ENCODE assay signal across 1 cellular context in genomic region chr20:31452575-31452974, GRCh38.
TF ChIP-seq lines count a peak whose summit lies in the region.

No MANE protein-coding gene starts in this region.

TF ChIP-seq in HepG2, 621 proteins besides CTCF, POLR2A, EP300 and RAD21:
- TF ChIP-seq ZNF101 (CRISPR knock-in tag; IDR thresholded peaks at IDR 0.05; ENCODE audit: borderline replicate concordance, low read depth) (no peak), THAP11 (CRISPR knock-in tag; IDR thresholded peaks at IDR 0.05) (no peak), YY1 (IDR thresholded peaks at IDR 0.05; ENCODE audit: insufficient read depth, insufficient replicate concordance, low read depth, low read length) (no peak), ZKSCAN5 (CRISPR knock-in tag; IDR thresholded peaks at IDR 0.05) (no peak), U2AF1 (optimal IDR thresholded peaks at IDR 0.05; ENCODE audit: low read depth, low read length) (no peak), HOXA9 (CRISPR knock-in tag; IDR thresholded peaks at IDR 0.05; ENCODE audit: borderline replicate concordance) (no peak), ZNF362 (CRISPR knock-in tag; IDR thresholded peaks at IDR 0.05; ENCODE audit: borderline replicate concordance) (no peak), FOSL1 (CRISPR knock-in tag; IDR thresholded peaks at IDR 0.05; ENCODE audit: borderline replicate concordance) (no peak)
